22 cellular contexts compared by ENCODE assay signal in genomic region chr6:3244003-3244831, GRCh38. TPM values are rescaled to one million over a fixed set of nuclear protein-coding genes. Genes with fewer than 3 reads are reported as not detected.
"Had no signal": no experiment of that assay in that cellular context is flagged by ENCODE, and none has a peak within 500 bp of the region (broad histone marks: within the 10 kb centered on the region; RNA-seq: fewer than 3 reads in every experiment).

No MANE protein-coding gene starts in this region.

- H3K9me3 ChIP-seq: left lung, mucosa of descending colon, neutrophil, prostate gland, suprapubic skin, tibial artery, upper lobe of right lung had no signal

- H3K27ac ChIP-seq: left lung, neutrophil, prostate gland, suprapubic skin, tibial artery, upper lobe of right lung had no signal

- DNase-seq: activated B cell treated with CpG ODN at 0.5 μM for 24 hours; activated CD4-positive, alpha-beta T cell treated with anti-CD3 and anti-CD28 coated beads for 36 hours; activated naive CD4-positive, alpha-beta T cell; activated T-cell treated with anti-CD3 and anti-CD28 coated beads for 4 hours; activated T-cell treated with anti-CD3 and anti-CD28 coated beads, Interleukin-2, amount 50 U/mL, for 72 hours; dermis blood vessel endothelial cell; effector CD4-positive, alpha-beta T cell; kidney glomerular epithelial cell; left lung; mucosa of descending colon; retina; stimulated activated CD4-positive, alpha-beta T cell treated with anti-CD3 and anti-CD28 coated beads, Interleukin-15, amount 100 ng/mL, for 24 hours; stimulated activated CD4-positive, alpha-beta T cell treated with anti-CD3 and anti-CD28 coated beads, Interleukin-2, amount 100 ng/mL, for 24 hours; stimulated activated naive CD4-positive, alpha-beta T cell; T-helper 2 cell; upper lobe of right lung had no signal

- H3K4me3 ChIP-seq: left lung, lung, mucosa of descending colon, prostate gland, suprapubic skin, tibial artery, upper lobe of right lung had no signal

- H3K27me3 ChIP-seq: suprapubic skin had no signal

- H3K4me1 ChIP-seq: left lung, prostate gland, upper lobe of right lung had no signal

- ATAC-seq: activated CD4-positive, alpha-beta T cell treated with anti-CD3 and anti-CD28 coated beads for 36 hours; activated naive CD4-positive, alpha-beta T cell treated with anti-CD3 and anti-CD28 coated beads, Interleukin-2, amount 50 U/mL, for 72 hours; activated T-cell treated with anti-CD3 and anti-CD28 coated beads, Interleukin-2, amount 50 U/mL, for 72 hours; left lung; mucosa of descending colon; upper lobe of right lung had no signal

- H3K36me3 ChIP-seq: left lung, neutrophil, prostate gland, suprapubic skin, tibial artery, upper lobe of right lung had no signal

RNA-seq across cellular contexts. Expression of gene TUBB2B, which starts 16.8 kb away (rescaled TPM):
- total RNA-seq: activated B cell treated with CpG ODN at 0.5 μM for 24 hours had no signal
